8 cellular contexts compared by ENCODE assay signal in the genomic region with DNA sequence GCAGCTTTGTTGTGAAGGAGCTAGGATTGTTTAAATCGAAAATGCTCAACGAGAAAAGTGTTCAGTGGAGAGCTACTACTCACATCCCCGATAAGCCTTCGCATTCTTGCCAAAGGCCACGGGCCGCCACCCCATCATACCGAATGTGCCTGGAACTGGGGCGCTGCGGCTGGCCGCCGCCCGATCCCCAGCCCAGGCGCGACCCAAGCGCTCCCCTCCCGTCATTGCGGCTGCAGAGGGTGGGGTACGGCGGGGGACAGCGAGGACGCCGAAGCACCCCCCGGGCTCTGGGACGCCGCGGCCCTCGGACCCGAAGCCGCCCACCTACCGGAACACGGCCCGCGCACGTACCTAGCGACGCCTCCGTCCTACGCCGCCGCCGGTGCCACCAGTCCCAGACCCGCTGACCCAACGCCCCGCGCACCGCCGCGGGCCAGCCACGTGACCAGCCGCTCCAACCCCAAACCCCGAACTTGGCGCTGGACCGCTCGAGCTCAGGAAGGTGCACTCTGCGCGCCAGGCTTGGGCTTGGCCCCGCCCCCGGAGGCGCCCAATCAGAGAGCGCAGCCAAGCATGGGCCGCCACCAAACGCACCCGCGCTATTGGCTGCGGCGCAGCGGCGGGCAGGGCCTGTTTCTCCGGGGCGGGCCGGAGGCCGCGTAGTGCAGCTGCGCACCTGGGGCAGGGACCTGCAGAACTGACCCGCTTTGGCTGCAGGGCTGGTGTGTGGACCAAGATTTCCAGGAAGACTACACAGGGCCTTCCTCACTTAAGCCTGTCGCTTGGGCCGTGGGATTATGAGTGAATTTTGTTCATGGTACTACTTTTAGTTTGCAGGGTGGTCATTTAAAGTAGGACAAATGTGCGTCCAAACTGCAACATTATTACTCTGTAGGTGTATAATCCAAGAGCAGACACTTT. TPM values are rescaled to one million over a fixed set of nuclear protein-coding genes. Genes with fewer than 3 reads are reported as not detected.
A peak's percentile ranks its signal among the peaks of the same experiment; 100 is the strongest.
DNase-seq lines count a peak whose midpoint lies in the region; TF ChIP-seq lines count a peak whose summit lies in the region.

TSS of gene SHMT1 (minus strand) at position 530 of the 921 bp plus-strand sequence. CDS start 7,569 bp downstream, outside the sequence.

- H3K27me3 ChIP-seq in HAP-1 (ENCODE audit: low read depth) (no peaks in the 10 kb centered on the region), MM.1S (replicated peaks; ENCODE audit: insufficient read depth, low read length) (no peaks in the 10 kb centered on the region), SJSA1 (replicated peaks) (no peaks in the 10 kb centered on the region), neural progenitor cell (no peaks in the 10 kb centered on the region), stomach smooth muscle (ENCODE audit: control insufficient read depth in 1 of 2, insufficient read depth in 2 of 2, low read length in 2 of 2) (no peaks in the 10 kb centered on the region)

- in situ Hi-C loops in HAP-1 (cut with MboI; ENCODE audit: low sequenced_read_pairs): loop anchor here (25.0 kb wide), 1 partner anchor 199 kb away; no protein-coding TSS in a partner anchor

- H3K27ac ChIP-seq in MM.1S (ENCODE audit: low read length) (peak within 1 kb of the TSS; percentile 20; the same call in 1 of the 2 replicates), SJSA1 (no peak within 1 kb of the TSS), neural progenitor cell (no peak within 1 kb of the TSS), stomach smooth muscle (ENCODE audit: low read length) (peak within 1 kb of the TSS; percentile 31)

- H3K27ac Mint-ChIP-seq in neural progenitor cell: peak within 1 kb of the TSS; percentile 79

- H4K20me1 ChIP-seq in MM.1S (ENCODE audit: insufficient read depth, low read length): no peaks in the 10 kb centered on the region
- no peaks in the 10 kb centered on the region for H4K20me1 ChIP-seq in neural progenitor cell (ENCODE audit: low read depth)

- H3K4me3 ChIP-seq in HAP-1 (peak within 1 kb of the TSS; percentile 87), MM.1S (ENCODE audit: low read length) (peak within 1 kb of the TSS; percentile 94), SJSA1 (peak within 1 kb of the TSS; percentile 82), foreskin fibroblast (ENCODE audit: low read depth in 1 of 2, low read length in 2 of 2) (peak within 1 kb of the TSS; percentile 73 to 83), neural progenitor cell (peak within 1 kb of the TSS; percentile 72), stomach smooth muscle (ENCODE audit: low read length in 2 of 2) (peak within 1 kb of the TSS; percentile 54 to 83)

- no peaks in the 10 kb centered on the region for H3K27me3 Mint-ChIP-seq in neural progenitor cell (ENCODE audit: insufficient read depth, low read depth)

- no peaks in the 10 kb centered on the region for H3K9me3 Mint-ChIP-seq in neural progenitor cell

- H3K79me2 ChIP-seq in MM.1S (ENCODE audit: low read length): peaks cover 40% of the 10 kb centered on the region
- peaks cover 44% of the 10 kb centered on the region for H3K79me2 ChIP-seq in neural progenitor cell (ENCODE audit: low read depth)

- H3K36me3 ChIP-seq in HAP-1 (replicated peaks): peaks cover 19% of the 10 kb centered on the region
- no peaks in the 10 kb centered on the region for H3K36me3 ChIP-seq in MM.1S (replicated peaks; ENCODE audit: insufficient read depth, low read length)
- H3K36me3 ChIP-seq in SJSA1: no peaks in the 10 kb centered on the region; the same call in 1 of the 2 replicates
- no peaks in the 10 kb centered on the region for H3K36me3 ChIP-seq in neural progenitor cell
- H3K36me3 ChIP-seq in stomach smooth muscle (ENCODE audit: control insufficient read depth in 2 of 2, insufficient read depth in 2 of 2, low read length in 2 of 2): no peaks in the 10 kb centered on the region

- H2AFZ ChIP-seq in MM.1S (ENCODE audit: low read length) (peak within 1 kb of the TSS; percentile 87), neural progenitor cell (replicated peaks) (peak within 1 kb of the TSS; percentile 83)

- peaks cover 14% of the 10 kb centered on the region for H3K4me1 Mint-ChIP-seq in neural progenitor cell

- no peaks in the 10 kb centered on the region for H3K9me2 ChIP-seq in MM.1S (replicated peaks; ENCODE audit: insufficient read depth, low read length)

- peaks cover 3% of the 10 kb centered on the region for H3K36me3 Mint-ChIP-seq in neural progenitor cell

- no peaks in the 10 kb centered on the region for H3F3A ChIP-seq in MM.1S (ENCODE audit: insufficient read depth, low read length)
- H3F3A ChIP-seq in neural progenitor cell (ENCODE audit: low read depth): no peaks in the 10 kb centered on the region

- H3K9me3 ChIP-seq in HAP-1: no peaks in the 10 kb centered on the region
- H3K9me3 ChIP-seq in MM.1S (replicated peaks; ENCODE audit: insufficient read depth, low read length): no peaks in the 10 kb centered on the region
- H3K9me3 ChIP-seq in SJSA1 (replicated peaks): no peaks in the 10 kb centered on the region
- H3K9me3 ChIP-seq in neural progenitor cell (ENCODE audit: low read depth): no peaks in the 10 kb centered on the region
- H3K9me3 ChIP-seq in stomach smooth muscle (ENCODE audit: control insufficient read depth in 2 of 2, low read length in 2 of 2): no peaks in the 10 kb centered on the region

- no peak for TF ChIP-seq CTCF in MM.1S (IDR thresholded peaks at IDR 0.05; ENCODE audit: low read length)
- no peak for TF ChIP-seq CTCF in foreskin fibroblast (IDR thresholded peaks at IDR 0.05; ENCODE audit: low read depth, low read length)
- TF ChIP-seq CTCF in neural progenitor cell (IDR thresholded peaks at IDR 0.05): no peak

- H3K4me2 ChIP-seq in MM.1S (ENCODE audit: low read depth, low read length) (peak within 1 kb of the TSS; percentile 58), neural progenitor cell (peak within 1 kb of the TSS; percentile 80)

- H3K4me1 ChIP-seq in HAP-1 (peaks cover 8% of the 10 kb centered on the region), MM.1S (ENCODE audit: low read length) (no peaks in the 10 kb centered on the region), SJSA1 (replicated peaks) (peaks cover 6% of the 10 kb centered on the region), neural progenitor cell (peaks cover 5% of the 10 kb centered on the region), stomach smooth muscle (ENCODE audit: control insufficient read depth, insufficient read depth, low read length) (peaks cover 7% of the 10 kb centered on the region)

- H3K4me3 Mint-ChIP-seq in neural progenitor cell: peak within 1 kb of the TSS; percentile 96

- peak; percentile 87 for DNase-seq in GDM1 (lab: John Stamatoyannopoulos, UW)
- peak; percentile 95 to 96 for DNase-seq in HAP-1 (ENCODE audit: low spot score in 2 of 2)
- DNase-seq in MM.1S: peak; percentile 97
- peak; percentile 74 to 85 for DNase-seq in SJSA1 (ENCODE audit: low read depth in 1 of 2, low spot score in 2 of 2)
- DNase-seq in activated gamma-delta T cell treated with anti-CD3 and anti-CD28 coated beads, Interleukin-2, amount 50 U/mL, for 16 hours (ENCODE audit: low read depth): peak; percentile 86
- peak; percentile 81 to 95 for DNase-seq in foreskin fibroblast
- peak; percentile 96 for DNase-seq in neural progenitor cell (ENCODE audit: low spot score)

- peak within 1 kb of the TSS; percentile 83 for H3K9ac ChIP-seq in MM.1S (ENCODE audit: low read length)
- H3K9ac ChIP-seq in neural progenitor cell: peak within 1 kb of the TSS; percentile 45
- peak within 1 kb of the TSS; percentile 29 to 73 for H3K9ac ChIP-seq in stomach smooth muscle (ENCODE audit: low read length in 2 of 2)

RNA-seq across cellular contexts. Expression of gene SHMT1, which starts in this region (rescaled TPM):
- total RNA-seq in SJSA1 (2014; rRNA removed; shearing (Covaris generic)): 20.4 and 23.0 TPM in 2 replicates
- total RNA-seq in neural progenitor cell (ENCODE audit: low replicate concordance): 26.3 and 38.5 TPM in 2 replicates

Comparison
In these comparisons a context has a peak if more than half of its experiments do, and no peak if none do; other contexts are left out.
1. H3K27ac ChIP-seq: peak in MM.1S (single experiment) and stomach smooth muscle (single experiment); none in SJSA1 (single experiment) and neural progenitor cell (single experiment).
2. Peak in every context shown above with its lines, with median percentiles within 50 percentile points of each other: DNase-seq, H3K4me3 ChIP-seq and H3K9ac ChIP-seq.